In genomic region chr10:87280749-87281148, GRCh38 we compare ENCODE assay signal across 8 cellular contexts. TPM values are rescaled to one million over a fixed set of nuclear protein-coding genes. Genes with fewer than 3 reads are reported as not detected.
DNase-seq lines count a peak whose midpoint lies in the region; ATAC-seq, FAIRE-seq and TF ChIP-seq lines count a peak whose summit lies in the region.
"Not testable (repeated sequence)": the region's sequence is repeated elsewhere in the genome, so short reads cannot be mapped to it uniquely, and the experiment has no call there.

No MANE protein-coding gene starts in this region.

- not testable (repeated sequence) for BruUV-seq in PC-3 (replicated peaks; lab: Mats Ljungman, UMichigan)

- not testable (repeated sequence) for H3F3A ChIP-seq in PC-3 (ENCODE audit: low read length, unreplicated experiment)

- not testable (repeated sequence) for H2AFZ ChIP-seq in PC-3 (ENCODE audit: low read length)

- not testable (repeated sequence) for H3K79me2 ChIP-seq in PC-3 (ENCODE audit: low read length)

- not testable (repeated sequence) for H3K36me3 Mint-ChIP-seq in WTC11; activated T-helper 17 cell treated with anti-CD3 and anti-CD28 coated beads, Interleukin-2, amount 50 U/mL, for 72 hours (ENCODE audit: low read depth); central memory CD8-positive, alpha-beta T cell (ENCODE audit: insufficient read depth); stimulated activated effector memory CD8-positive, alpha-beta T cell treated with anti-CD3 and anti-CD28 coated beads, Interleukin-12 subunit alpha, Interleukin-12 subunit beta, amount 100 ng/mL, for 72 hours

- intact Hi-C loops in PC-3 (cut with micrococcal nuclease); left ventricle myocardium superior (cut with micrococcal nuclease); right lobe of liver (cut with DNase I): not testable (repeated sequence)

- H3K36me3 ChIP-seq in PC-3 (ENCODE audit: low read depth, low read length); right lobe of liver: not testable (repeated sequence)

- H3K9me3 ChIP-seq in PC-3 (ENCODE audit: low read length); right lobe of liver: not testable (repeated sequence)

- H3K27ac Mint-ChIP-seq in WTC11; activated T-helper 17 cell treated with anti-CD3 and anti-CD28 coated beads, Interleukin-2, amount 50 U/mL, for 72 hours; central memory CD8-positive, alpha-beta T cell (ENCODE audit: low read depth); stimulated activated effector memory CD8-positive, alpha-beta T cell treated with anti-CD3 and anti-CD28 coated beads, Interleukin-12 subunit alpha, Interleukin-12 subunit beta, amount 100 ng/mL, for 72 hours: not testable (repeated sequence)

- not testable (repeated sequence) for H3K9ac ChIP-seq in PC-3 (ENCODE audit: low read length)

- H3K4me2 ChIP-seq in PC-3 (ENCODE audit: low read length): not testable (repeated sequence)

- H3K4me1 Mint-ChIP-seq in WTC11; activated T-helper 17 cell treated with anti-CD3 and anti-CD28 coated beads, Interleukin-2, amount 50 U/mL, for 72 hours; central memory CD8-positive, alpha-beta T cell; stimulated activated effector memory CD8-positive, alpha-beta T cell treated with anti-CD3 and anti-CD28 coated beads, Interleukin-12 subunit alpha, Interleukin-12 subunit beta, amount 100 ng/mL, for 72 hours: not testable (repeated sequence)

- not testable (repeated sequence) for H3K4me3 ChIP-seq in PC-3 (ENCODE audit: low read length); right lobe of liver

- ATAC-seq in PC-3 (peak; percentile 70), WTC11 (peak; percentile 100), left ventricle myocardium superior (peak; percentile 43), right lobe of liver (peak; percentile 53 to 63 (median 58))
- peak; percentile 54 for ATAC-seq in activated T-helper 17 cell treated with anti-CD3 and anti-CD28 coated beads, Interleukin-2, amount 50 U/mL, for 72 hours (replicated peaks)
- peak; percentile 49 for ATAC-seq in central memory CD8-positive, alpha-beta T cell (replicated peaks; ENCODE audit: extremely low read depth, poor library complexity, severe bottlenecking)
- ATAC-seq in stimulated activated effector memory CD8-positive, alpha-beta T cell treated with anti-CD3 and anti-CD28 coated beads, Interleukin-12 subunit alpha, Interleukin-12 subunit beta, amount 100 ng/mL, for 72 hours: peak; percentile 69

- CTCF ChIA-PET in PC-3 (lab: Charles Lee); WTC11 (lab: Charles Lee): not testable (repeated sequence)

- DNase-seq in H54 (ENCODE audit: insufficient read length, low spot score); PC-3; WTC11 (ENCODE audit: low spot score); central memory CD8-positive, alpha-beta T cell (ENCODE audit: low spot score in 2 of 2); left ventricle myocardium superior; right lobe of liver; stimulated activated effector memory CD8-positive, alpha-beta T cell treated with anti-CD3 and anti-CD28 coated beads, Interleukin-12 subunit alpha, Interleukin-12 subunit beta, amount 100 ng/mL, for 72 hours (ENCODE audit: low spot score in 2 of 2): not testable (repeated sequence)

- H3K4me1 ChIP-seq in PC-3 (ENCODE audit: insufficient read depth, low read length); right lobe of liver: not testable (repeated sequence)

- H3K9me2 ChIP-seq in PC-3 (replicated peaks; ENCODE audit: low read length): not testable (repeated sequence)

- H4K20me1 ChIP-seq in PC-3 (ENCODE audit: low read length): not testable (repeated sequence)

- POLR2A ChIA-PET in PC-3 (lab: Charles Lee; ENCODE audit: unreplicated experiment); WTC11 (lab: Charles Lee): not testable (repeated sequence)

- not testable (repeated sequence) for H3K9me3 Mint-ChIP-seq in WTC11; activated T-helper 17 cell treated with anti-CD3 and anti-CD28 coated beads, Interleukin-2, amount 50 U/mL, for 72 hours; central memory CD8-positive, alpha-beta T cell; stimulated activated effector memory CD8-positive, alpha-beta T cell treated with anti-CD3 and anti-CD28 coated beads, Interleukin-12 subunit alpha, Interleukin-12 subunit beta, amount 100 ng/mL, for 72 hours

- peak; percentile 73 for FAIRE-seq in H54 (lab: Jason Lieb, UNC)

- H3K27ac ChIP-seq in PC-3 (ENCODE audit: low read length); right lobe of liver: not testable (repeated sequence)

- H3K27me3 ChIP-seq in PC-3 (ENCODE audit: low read length); right lobe of liver: not testable (repeated sequence)

- H3K27me3 Mint-ChIP-seq in WTC11 (ENCODE audit: low read depth); activated T-helper 17 cell treated with anti-CD3 and anti-CD28 coated beads, Interleukin-2, amount 50 U/mL, for 72 hours; central memory CD8-positive, alpha-beta T cell: not testable (repeated sequence)

- not testable (repeated sequence) for H3K4me3 Mint-ChIP-seq in WTC11; activated T-helper 17 cell treated with anti-CD3 and anti-CD28 coated beads, Interleukin-2, amount 50 U/mL, for 72 hours; central memory CD8-positive, alpha-beta T cell; stimulated activated effector memory CD8-positive, alpha-beta T cell treated with anti-CD3 and anti-CD28 coated beads, Interleukin-12 subunit alpha, Interleukin-12 subunit beta, amount 100 ng/mL, for 72 hours

- not testable (repeated sequence) for TF ChIP-seq CTCF in PC-3 (conservative IDR thresholded peaks at IDR 0.05; ENCODE audit: low read depth, low read length); WTC11 (IDR thresholded peaks at IDR 0.05); right lobe of liver (IDR thresholded peaks at IDR 0.05)

- not testable (repeated sequence) for TF ChIP-seq POLR2A in H54 (IDR thresholded peaks at IDR 0.05; ENCODE audit: low read depth, low read length); right lobe of liver (IDR thresholded peaks at IDR 0.05)

RNA-seq across cellular contexts. Expression of gene NUTM2A, which starts 55.5 kb away (rescaled TPM):
- 0.18 and 0.86 TPM in 2 replicates for total RNA-seq in PC-3 (2014; rRNA removed)
- 0.32 to 0.68 TPM (median 0.48 TPM) in 3 replicates for total RNA-seq in WTC11 (2021)
- under 1 TPM; 0.34 to 0.50 TPM for total RNA-seq in activated T-helper 17 cell treated with anti-CD3 and anti-CD28 coated beads, Interleukin-2, amount 50 U/mL, for 72 hours
- 1.9 TPM for total RNA-seq in left ventricle myocardium superior
- total RNA-seq in right lobe of liver: 1 to 10 TPM in 2 of 6 experiments, under 1 TPM in 3, not detected in 1; 0.21 to 1.5 (median 0.56) TPM

Comparison
In these comparisons a context has a peak if more than half of its experiments do, and no peak if none do; other contexts are left out.
1. ATAC-seq: peak in every context shown above with its lines; median percentile 100 in WTC11; 70 in PC-3; 69 in stimulated activated effector memory CD8-positive, alpha-beta T cell treated with anti-CD3 and anti-CD28 coated beads, Interleukin-12 subunit alpha, Interleukin-12 subunit beta, amount 100 ng/mL, for 72 hours; 58 in right lobe of liver; 54 in activated T-helper 17 cell treated with anti-CD3 and anti-CD28 coated beads, Interleukin-2, amount 50 U/mL, for 72 hours; 49 in central memory CD8-positive, alpha-beta T cell; 43 in left ventricle myocardium superior.